In the genomic region with DNA sequence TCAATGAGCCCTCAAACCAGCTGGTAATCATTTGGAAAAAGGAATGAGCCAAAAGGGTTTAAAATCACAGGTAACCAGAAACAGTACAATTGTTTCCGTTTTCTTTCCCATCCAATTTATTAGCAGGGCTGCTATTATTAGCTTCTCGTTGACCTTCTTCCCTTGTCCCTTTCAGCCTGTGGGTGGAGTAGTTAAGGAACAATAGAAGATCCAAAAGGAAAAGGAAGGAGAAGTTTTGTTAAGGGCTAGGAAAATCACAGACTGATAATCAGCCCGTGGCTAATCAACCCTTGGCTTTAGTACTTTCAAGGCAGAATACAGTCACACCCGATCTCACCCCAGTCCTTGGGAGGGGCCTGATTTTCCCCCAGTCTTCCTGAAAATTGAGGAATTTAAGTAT, we compare ENCODE assay signal across 2 cellular contexts.
A peak's percentile ranks its signal among the peaks of the same experiment; 100 is the strongest.
TF ChIP-seq lines count a peak whose summit lies in the region.

No MANE protein-coding gene starts in this region.

TF ChIP-seq in liver, 16 proteins besides CTCF, POLR2A, EP300 and RAD21:
- TF ChIP-seq TAF1 (conservative IDR thresholded peaks at IDR 0.05) (no peak), GABPA (IDR thresholded peaks at IDR 0.05 in 1 of 2, conservative IDR thresholded peaks at IDR 0.05 in 1 of 2) (no peak), EGR1 (IDR thresholded peaks at IDR 0.05; ENCODE audit: low read depth in 2 of 2) (no peak), NR2F2 (IDR thresholded peaks at IDR 0.05) (peak; percentile 19), SP1 (IDR thresholded peaks at IDR 0.05) (no peak), JUND (IDR thresholded peaks at IDR 0.05) (no peak)
- TF ChIP-seq, protein P1, sequence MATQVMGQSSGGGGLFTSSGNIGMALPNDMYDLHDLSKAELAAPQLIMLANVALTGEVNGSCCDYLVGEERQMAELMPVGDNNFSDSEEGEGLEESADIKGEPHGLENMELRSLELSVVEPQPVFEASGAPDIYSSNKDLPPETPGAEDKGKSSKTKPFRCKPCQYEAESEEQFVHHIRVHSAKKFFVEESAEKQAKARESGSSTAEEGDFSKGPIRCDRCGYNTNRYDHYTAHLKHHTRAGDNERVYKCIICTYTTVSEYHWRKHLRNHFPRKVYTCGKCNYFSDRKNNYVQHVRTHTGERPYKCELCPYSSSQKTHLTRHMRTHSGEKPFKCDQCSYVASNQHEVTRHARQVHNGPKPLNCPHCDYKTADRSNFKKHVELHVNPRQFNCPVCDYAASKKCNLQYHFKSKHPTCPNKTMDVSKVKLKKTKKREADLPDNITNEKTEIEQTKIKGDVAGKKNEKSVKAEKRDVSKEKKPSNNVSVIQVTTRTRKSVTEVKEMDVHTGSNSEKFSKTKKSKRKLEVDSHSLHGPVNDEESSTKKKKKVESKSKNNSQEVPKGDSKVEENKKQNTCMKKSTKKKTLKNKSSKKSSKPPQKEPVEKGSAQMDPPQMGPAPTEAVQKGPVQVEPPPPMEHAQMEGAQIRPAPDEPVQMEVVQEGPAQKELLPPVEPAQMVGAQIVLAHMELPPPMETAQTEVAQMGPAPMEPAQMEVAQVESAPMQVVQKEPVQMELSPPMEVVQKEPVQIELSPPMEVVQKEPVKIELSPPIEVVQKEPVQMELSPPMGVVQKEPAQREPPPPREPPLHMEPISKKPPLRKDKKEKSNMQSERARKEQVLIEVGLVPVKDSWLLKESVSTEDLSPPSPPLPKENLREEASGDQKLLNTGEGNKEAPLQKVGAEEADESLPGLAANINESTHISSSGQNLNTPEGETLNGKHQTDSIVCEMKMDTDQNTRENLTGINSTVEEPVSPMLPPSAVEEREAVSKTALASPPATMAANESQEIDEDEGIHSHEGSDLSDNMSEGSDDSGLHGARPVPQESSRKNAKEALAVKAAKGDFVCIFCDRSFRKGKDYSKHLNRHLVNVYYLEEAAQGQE (IDR thresholded peaks at IDR 0.05): no peak
- TF ChIP-seq, protein P2, sequence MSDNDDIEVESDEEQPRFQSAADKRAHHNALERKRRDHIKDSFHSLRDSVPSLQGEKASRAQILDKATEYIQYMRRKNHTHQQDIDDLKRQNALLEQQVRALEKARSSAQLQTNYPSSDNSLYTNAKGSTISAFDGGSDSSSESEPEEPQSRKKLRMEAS (IDR thresholded peaks at IDR 0.05): no peak

TF ChIP-seq in HepG2, 621 proteins besides CTCF, POLR2A, EP300 and RAD21:
- TF ChIP-seq ELF3 (CRISPR knock-in tag; IDR thresholded peaks at IDR 0.05) (no peak), ZSCAN12 (CRISPR knock-in tag; IDR thresholded peaks at IDR 0.05) (no peak), ZMYM4 (CRISPR knock-in tag; IDR thresholded peaks at IDR 0.05) (no peak)
- TF ChIP-seq, protein P3, sequence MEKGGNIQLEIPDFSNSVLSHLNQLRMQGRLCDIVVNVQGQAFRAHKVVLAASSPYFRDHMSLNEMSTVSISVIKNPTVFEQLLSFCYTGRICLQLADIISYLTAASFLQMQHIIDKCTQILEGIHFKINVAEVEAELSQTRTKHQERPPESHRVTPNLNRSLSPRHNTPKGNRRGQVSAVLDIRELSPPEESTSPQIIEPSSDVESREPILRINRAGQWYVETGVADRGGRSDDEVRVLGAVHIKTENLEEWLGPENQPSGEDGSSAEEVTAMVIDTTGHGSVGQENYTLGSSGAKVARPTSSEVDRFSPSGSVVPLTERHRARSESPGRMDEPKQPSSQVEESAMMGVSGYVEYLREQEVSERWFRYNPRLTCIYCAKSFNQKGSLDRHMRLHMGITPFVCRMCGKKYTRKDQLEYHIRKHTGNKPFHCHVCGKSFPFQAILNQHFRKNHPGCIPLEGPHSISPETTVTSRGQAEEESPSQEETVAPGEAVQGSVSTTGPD (CRISPR knock-in tag; IDR thresholded peaks at IDR 0.05): no peak
